ENCODE assay signal across 8 cellular contexts in genomic region chr1:160416369-160416768, GRCh38. TPM values are rescaled to one million over a fixed set of nuclear protein-coding genes. Genes with fewer than 3 reads are reported as not detected.
A peak's percentile ranks its signal among the peaks of the same experiment; 100 is the strongest.
DNase-seq lines count a peak whose midpoint lies in the region; ATAC-seq and TF ChIP-seq lines count a peak whose summit lies in the region.

No MANE protein-coding gene starts in this region.

- H3K27ac ChIP-seq in GM23248: no peak overlapping the region

- in situ Hi-C loops in GM23248 (cut with MboI): no loop called here

- no peak overlapping the region for H3K9ac ChIP-seq in GM23248

- H3K9me2 ChIP-seq in GM23248 (ENCODE audit: insufficient read depth): no peaks in the 10 kb centered on the region

- H3F3A ChIP-seq in GM23248 (ENCODE audit: insufficient read depth): no peaks in the 10 kb centered on the region

- no peak for DNase-seq in BJ (ENCODE audit: low read depth)
- peak; percentile 60 for DNase-seq in GM23248
- DNase-seq in RKO (ENCODE audit: low spot score): peak; percentile 53
- peak; percentile 38 for DNase-seq in iPS DF 4.7 (ENCODE audit: extremely low read depth, low spot score)
- DNase-seq in T-helper 17 cell: no peak
- DNase-seq in mucosa of gallbladder (ENCODE audit: low spot score): no peak

- H3K79me2 ChIP-seq in GM23248 (ENCODE audit: insufficient read depth): no peaks in the 10 kb centered on the region

- POLR2A ChIA-PET in BJ (lab: Charles Lee): no interaction called here

- H3K36me3 ChIP-seq in BJ (ENCODE audit: control insufficient read depth, insufficient read depth, low read length) (no peaks in the 10 kb centered on the region), GM23248 (ENCODE audit: low read depth) (no peaks in the 10 kb centered on the region)

- H3K4me2 ChIP-seq in GM23248 (ENCODE audit: unreplicated experiment): no peak overlapping the region

- no peaks in the 10 kb centered on the region for H3K36me3 Mint-ChIP-seq in T-helper 17 cell (ENCODE audit: low read depth)

- no peak overlapping the region for H3K27ac Mint-ChIP-seq in T-helper 17 cell

- no peak overlapping the region for H3K4me3 Mint-ChIP-seq in T-helper 17 cell

- no peak overlapping the region for H3K4me3 ChIP-seq in BJ (ENCODE audit: low read depth, low read length)
- no peak overlapping the region for H3K4me3 ChIP-seq in GM23248

- 43 to 44% methylated on average over 4 of the region's 4 CpGs for WGBS in GM23248 (ENCODE audit: low coverage in 1 of 2, low lambda C conversion rate in 2 of 2, missing lambda C conversion rate in 2 of 2), 2 experiments

- TF ChIP-seq CTCF in BJ (IDR thresholded peaks at IDR 0.05; ENCODE audit: insufficient read depth, low read depth, low read length): peak; percentile 45

- H2AFZ ChIP-seq in GM23248: no peak overlapping the region

- no peaks in the 10 kb centered on the region for H4K20me1 ChIP-seq in GM23248 (ENCODE audit: insufficient read depth)

- peaks cover 32% of the 10 kb centered on the region for H3K27me3 Mint-ChIP-seq in T-helper 17 cell

- CTCF ChIA-PET in BJ (lab: Yijun Ruan, JAX): interaction anchor here (1.0 to 1.6 kb wide), 3 partner anchors 12 to 40 kb away, joined by 3 to 5 read pairs (median 3); no protein-coding TSS in a partner anchor

- H3K4me1 ChIP-seq in GM23248 (ENCODE audit: insufficient read depth): no peaks in the 10 kb centered on the region

- H3K9me3 ChIP-seq in GM23248 (ENCODE audit: low read depth): no peaks in the 10 kb centered on the region
- no peaks in the 10 kb centered on the region for H3K9me3 ChIP-seq in T-helper 17 cell (ENCODE audit: control insufficient read depth, low read length, poor library complexity, severe bottlenecking)

- peaks cover 4% of the 10 kb centered on the region for H3K4me1 Mint-ChIP-seq in T-helper 17 cell

- ATAC-seq in T-helper 17 cell (no peak), HG03457 (IDR thresholded peaks at IDR 0.05; ENCODE audit: unreplicated experiment) (no peak), GM18519 (IDR thresholded peaks at IDR 0.05; ENCODE audit: low FRiP score, unreplicated experiment) (no peak)

- 0 out of 2 replicates have a peak, but pooled peaks cover 2% of the 10 kb centered on the region for H3K27me3 ChIP-seq in BJ (ENCODE audit: control insufficient read depth, insufficient read depth, low read length)
- peaks cover 29% of the 10 kb centered on the region for H3K27me3 ChIP-seq in GM23248 (replicated peaks; ENCODE audit: insufficient read depth)

RNA-seq across cellular contexts. Expression of gene VANGL2, which starts 16.0 kb away (rescaled TPM):
- polyA plus RNA-seq in BJ (2011; rRNA removed) (0.23 and 0.33 TPM in 2 replicates), GM23248 (2016; fragmentation: Nextera tagmentation; extraction: Ambion mirVana) (not detected in 2 replicates)
- polyA minus RNA-seq in BJ (2011; rRNA and poly(A)+ RNA removed): 0.10 and 0.14 TPM in 2 replicates
- total RNA-seq in GM23248 (2014; rRNA removed; shearing (Covaris generic)): not detected in 2 replicates
- total RNA-seq in T-helper 17 cell (not detected), mucosa of gallbladder (6.5 TPM)

RNA-seq across cellular contexts. Expression of gene NHLH1, which starts 49.5 kb away (rescaled TPM):
- polyA plus RNA-seq in BJ (2011; rRNA removed): 0.13 and 0.20 TPM in 2 replicates
- 0.10 and 0.19 TPM in 2 replicates for polyA minus RNA-seq in BJ (2011; rRNA and poly(A)+ RNA removed)
- total RNA-seq in GM23248 (2014; rRNA removed; shearing (Covaris generic)): not detected in 2 replicates
- polyA plus RNA-seq in GM23248 (2016; fragmentation: Nextera tagmentation; extraction: Ambion mirVana): 0.16 and 0.31 TPM in 2 replicates
- total RNA-seq in T-helper 17 cell: under 1 TPM; 0.17 to 0.21 TPM
- total RNA-seq in mucosa of gallbladder: not detected

Comparison
In these comparisons a context has a peak if more than half of its experiments do, and no peak if none do; other contexts are left out.
1. DNase-seq: peak in GM23248 (single experiment), RKO (single experiment) and iPS DF 4.7 (single experiment); none in BJ (single experiment), T-helper 17 cell (0 of 3) and mucosa of gallbladder (single experiment).